In the genomic region with DNA sequence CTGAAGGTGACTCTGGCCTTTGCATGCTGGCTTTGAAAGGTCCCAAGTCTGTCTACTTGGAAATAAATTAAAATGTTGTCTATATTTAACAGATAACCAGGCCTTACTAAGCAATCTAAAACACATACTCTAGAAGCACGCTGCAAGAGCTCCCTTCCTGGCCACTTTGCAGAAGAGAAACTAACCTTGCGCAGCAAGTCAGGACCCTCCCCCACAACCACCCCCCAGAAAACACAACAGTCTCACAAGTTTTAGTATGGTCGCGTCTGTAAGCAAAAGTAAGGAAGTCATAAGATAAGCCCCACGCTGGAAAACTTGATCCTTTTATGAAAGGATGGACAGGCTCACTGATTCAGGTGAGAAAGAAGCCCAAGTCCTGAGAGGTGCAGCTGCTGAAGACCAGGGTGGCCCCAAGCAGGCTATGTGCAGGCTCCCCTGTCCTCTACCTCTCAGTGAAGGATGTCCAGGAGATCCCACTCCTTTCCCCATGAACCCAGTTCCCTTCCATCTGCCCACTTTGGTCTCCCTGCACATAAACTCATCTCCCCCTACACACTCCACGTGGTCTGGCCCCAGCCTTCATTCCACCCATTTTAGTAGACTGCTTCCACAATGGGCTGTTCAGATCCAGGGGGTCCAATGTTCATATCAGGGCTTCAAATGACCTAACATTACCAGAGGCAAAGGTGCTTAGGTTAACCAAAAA, we compare ENCODE assay signal across 16 cellular contexts. TPM values are rescaled to one million over a fixed set of nuclear protein-coding genes. Genes with fewer than 3 reads are reported as not detected.
DNase-seq lines count a peak whose midpoint lies in the region; ATAC-seq, FAIRE-seq and TF ChIP-seq lines count a peak whose summit lies in the region.
"Had no signal": no experiment of that assay in that cellular context is flagged by ENCODE, and none has a peak within 500 bp of the region (broad histone marks: within the 10 kb centered on the region; RNA-seq: fewer than 3 reads in every experiment).

No MANE protein-coding gene starts in this region.

- H2BK15ac ChIP-seq in IMR-90 (ENCODE audit: low read depth, low read length): no peak overlapping the region

- H2BK120ac ChIP-seq in IMR-90 (ENCODE audit: low read depth, low read length): 0 out of 2 replicates have a peak overlapping the region, but pooled peaks have one; percentile 3

- peaks cover 77% of the 10 kb centered on the region for H3K4me1 Mint-ChIP-seq in CD8-positive, alpha-beta T cell (ENCODE audit: low read depth)
- peaks cover 67% of the 10 kb centered on the region for H3K4me1 Mint-ChIP-seq in activated CD8-positive, alpha-beta T cell treated with anti-CD3 and anti-CD28 coated beads for 36 hours (ENCODE audit: low read depth)
- H3K4me1 Mint-ChIP-seq in naive thymus-derived CD8-positive, alpha-beta T cell: peaks cover 34 to 86% (median 70%) of the 10 kb centered on the region in 4 donors

- peak overlapping the region; percentile 58; the same call in 1 of the 2 replicates for H4K91ac ChIP-seq in IMR-90 (ENCODE audit: insufficient read depth, low read depth, low read length)

- no peaks in the 10 kb centered on the region for H3K27me3 Mint-ChIP-seq in CD8-positive, alpha-beta T cell (ENCODE audit: low read depth)
- H3K27me3 Mint-ChIP-seq in activated CD8-positive, alpha-beta T cell treated with anti-CD3 and anti-CD28 coated beads for 36 hours: no peaks in the 10 kb centered on the region
- H3K27me3 Mint-ChIP-seq in naive thymus-derived CD8-positive, alpha-beta T cell: no peaks in the 10 kb centered on the region
- H3K27me3 Mint-ChIP-seq: dendritic cell treated with granulocyte-macrophage colony-stimulating factor and Interleukin-4, amounts not matched to agents 40 ng/mL and 50 ng/mL, for 4 days had no signal

- no peak overlapping the region for H2AFZ ChIP-seq in IMR-90 (replicated peaks; ENCODE audit: low read length, poor library complexity)
- H2AFZ ChIP-seq: PC-9 had no signal

- 75% methylated on average over 1 of the region's 6 CpGs; no CpG with 5 or more reads in 1 of the 2 experiments for WGBS in IMR-90 (ENCODE audit: extremely low coverage in 2 of 2, insufficient read length in 1 of 2), 2 experiments

- dilution Hi-C loops in IMR-90 (cut with HindIII; ENCODE audit: low sequenced_read_pairs, unreplicated experiment): no loop called here

- no peak overlapping the region for H4K5ac ChIP-seq in IMR-90 (ENCODE audit: low read depth, low read length)

- no peaks in the 10 kb centered on the region for H3K36me3 ChIP-seq in CD8-positive, alpha-beta T cell (ENCODE audit: insufficient read depth, low read length)
- H3K36me3 ChIP-seq in IMR-90 (ENCODE audit: control insufficient read depth, insufficient read depth, low read length): no peaks in the 10 kb centered on the region
- H3K36me3 ChIP-seq: left lung had no signal

- H3K9me3 Mint-ChIP-seq in CD8-positive, alpha-beta T cell: no peaks in the 10 kb centered on the region
- no peaks in the 10 kb centered on the region for H3K9me3 Mint-ChIP-seq in activated CD8-positive, alpha-beta T cell treated with anti-CD3 and anti-CD28 coated beads for 36 hours
- no peaks in the 10 kb centered on the region for H3K9me3 Mint-ChIP-seq in naive thymus-derived CD8-positive, alpha-beta T cell
- H3K9me3 Mint-ChIP-seq: dendritic cell treated with granulocyte-macrophage colony-stimulating factor and Interleukin-4, amounts not matched to agents 40 ng/mL and 50 ng/mL, for 4 days had no signal

- H3K4me3 ChIP-seq in CD8-positive, alpha-beta T cell (ENCODE audit: low read depth, low read length): no peak overlapping the region
- H3K4me3 ChIP-seq in IMR-90 (ENCODE audit: insufficient read depth, low read depth, low read length): no peak overlapping the region
- H3K4me3 ChIP-seq: left lung, PC-9 had no signal

- H3K36me3 Mint-ChIP-seq in CD8-positive, alpha-beta T cell: no peaks in the 10 kb centered on the region
- H3K36me3 Mint-ChIP-seq in activated CD8-positive, alpha-beta T cell treated with anti-CD3 and anti-CD28 coated beads for 36 hours (ENCODE audit: low read depth): no peaks in the 10 kb centered on the region
- H3K36me3 Mint-ChIP-seq in naive thymus-derived CD8-positive, alpha-beta T cell: no peaks in the 10 kb centered on the region

- FAIRE-seq in D721Med (lab: Jason Lieb, UNC): no peak

- CTCF ChIA-PET in CD8-positive, alpha-beta T cell (lab: Charles Lee): interaction anchor here (1.0 to 5.1 kb wide), 2 partner anchors 13 to 23 kb away, joined by 3 to 61 read pairs; partner anchors contain the start of gene HIVEP3
- CTCF ChIA-PET in IMR-90 (lab: Yijun Ruan, JAX): no interaction called here
- CTCF ChIA-PET in activated CD8-positive, alpha-beta T cell treated with anti-CD3 and anti-CD28 coated beads for 36 hours (lab: Charles Lee): interaction anchor here (0.8 to 1.0 kb wide), 2 partner anchors 14 to 25 kb away, joined by 3 to 4 read pairs; no protein-coding TSS in a partner anchor

- no peak overlapping the region for H3K27ac ChIP-seq in CD8-positive, alpha-beta T cell (ENCODE audit: low read depth, low read length)
- H3K27ac ChIP-seq in IMR-90 (ENCODE audit: insufficient read depth, low read length): no peak overlapping the region
- H3K27ac ChIP-seq: PC-9 had no signal

- no peak overlapping the region; a peak in 1 of 4 replicates for H4K8ac ChIP-seq in IMR-90 (ENCODE audit: low read depth in 2 of 2, low read length in 2 of 2)

- no peak overlapping the region; the same call in 1 of the 2 replicates for H3K4me2 ChIP-seq in IMR-90 (ENCODE audit: low read depth, low read length)

- no peak for TF ChIP-seq CTCF in CD8-positive, alpha-beta T cell (IDR thresholded peaks at IDR 0.05)
- TF ChIP-seq CTCF in IMR-90 (conservative IDR thresholded peaks at IDR 0.05; ENCODE audit: low read depth, low read length) (no peak), D721Med (IDR thresholded peaks at IDR 0.05; ENCODE audit: insufficient read depth, missing control alignments) (no peak)
- TF ChIP-seq CTCF in activated CD8-positive, alpha-beta T cell treated with anti-CD3 and anti-CD28 coated beads for 36 hours (IDR thresholded peaks at IDR 0.05): no peak

- no peak for ATAC-seq in CD8-positive, alpha-beta T cell
- no peak for ATAC-seq in IMR-90 (ENCODE audit: low read depth)
- no peak for ATAC-seq in activated CD8-positive, alpha-beta T cell treated with anti-CD3 and anti-CD28 coated beads for 36 hours
- ATAC-seq in naive thymus-derived CD8-positive, alpha-beta T cell: no peak
- no peak for ATAC-seq in GM21390 (IDR thresholded peaks at IDR 0.05; ENCODE audit: unreplicated experiment)
- ATAC-seq in GM21619 (IDR thresholded peaks at IDR 0.05; ENCODE audit: unreplicated experiment): no peak
- ATAC-seq: left lung had no signal

- TF ChIP-seq RAD21 in IMR-90 (IDR thresholded peaks at IDR 0.05; ENCODE audit: low read length): no peak

- POLR2A ChIA-PET in CD8-positive, alpha-beta T cell (lab: Charles Lee): interaction anchor here (6.2 kb wide), 1 partner anchor 22 kb away, joined by 89 read pairs; the partner anchor contains the start of gene HIVEP3
- POLR2A ChIA-PET in IMR-90 (lab: Charles Lee; ENCODE audit: unreplicated experiment): interaction anchor here (0.7 kb wide), 1 partner anchor 198 kb away, joined by 3 read pairs; no protein-coding TSS in a partner anchor
- POLR2A ChIA-PET in activated CD8-positive, alpha-beta T cell treated with anti-CD3 and anti-CD28 coated beads for 36 hours (lab: Charles Lee): no interaction called here
- POLR2A ChIA-PET in naive thymus-derived CD8-positive, alpha-beta T cell (lab: Charles Lee): interaction anchor here (8.3 kb wide), 1 partner anchor 22 kb away, joined by 114 read pairs; the partner anchor contains the start of gene HIVEP3

- BruUV-seq in IMR-90 (replicated peaks; lab: Mats Ljungman, UMichigan): no TSS peak

- no peak for DNase-seq in CD8-positive, alpha-beta T cell
- no peak for DNase-seq in IMR-90
- no peak for DNase-seq in activated CD8-positive, alpha-beta T cell treated with anti-CD3 and anti-CD28 coated beads for 36 hours
- DNase-seq in naive thymus-derived CD8-positive, alpha-beta T cell: no peak
- no peak for DNase-seq in stimulated activated CD4-positive, alpha-beta T cell treated with anti-CD3 and anti-CD28 coated beads, Interleukin-2, amount 100 ng/mL, for 24 hours
- no peak for DNase-seq in D721Med (ENCODE audit: insufficient read length, low spot score)
- DNase-seq: activated CD4-positive, alpha-beta T cell treated with anti-CD3 and anti-CD28 coated beads for 1 hour; C1 segment of cervical spinal cord; hippocampal formation; left lung; NCI-H345; PC-9; stimulated activated CD4-positive, alpha-beta T cell treated with anti-CD3 and anti-CD28 coated beads, Interleukin-1b, Interleukin-23, amount 100 ng/mL, for 48 hours had no signal

- peak overlapping the region; percentile 51; the same call in 1 of the 2 replicates for H3K14ac ChIP-seq in IMR-90 (replicated peaks; ENCODE audit: low read depth, low read length)

- H3K9me1 ChIP-seq in IMR-90 (ENCODE audit: insufficient read depth, low read length): peaks cover 18% of the 10 kb centered on the region

- peak overlapping the region; percentile 52; the same call in 1 of the 2 replicates for H2AK5ac ChIP-seq in IMR-90 (ENCODE audit: low read depth, low read length)

- H3K27me3 ChIP-seq in CD8-positive, alpha-beta T cell (ENCODE audit: insufficient read depth, low read length): no peaks in the 10 kb centered on the region
- no peaks in the 10 kb centered on the region for H3K27me3 ChIP-seq in IMR-90 (ENCODE audit: control insufficient read depth, insufficient read depth, low read length)
- H3K27me3 ChIP-seq: left lung had no signal

- H3K4me3 Mint-ChIP-seq in CD8-positive, alpha-beta T cell: no peak overlapping the region
- no peak overlapping the region for H3K4me3 Mint-ChIP-seq in activated CD8-positive, alpha-beta T cell treated with anti-CD3 and anti-CD28 coated beads for 36 hours
- peak overlapping the region in 2 of 10 donors; percentile 20 to 60 for H3K4me3 Mint-ChIP-seq in naive thymus-derived CD8-positive, alpha-beta T cell
- H3K4me3 Mint-ChIP-seq: dendritic cell treated with granulocyte-macrophage colony-stimulating factor and Interleukin-4, amounts not matched to agents 40 ng/mL and 50 ng/mL, for 4 days had no signal

- in situ Hi-C loops in IMR-90 (cut with MboI; ENCODE audit: low sequenced_read_pairs): no loop called here

- intact Hi-C loops in CD8-positive, alpha-beta T cell (cut with DNase I, micrococcal nuclease): loop anchor here (5.0 to 10.0 kb wide), 6 partner anchors 83 to 530 kb away; partner anchors contain the start of genes FOXJ3 (in 1 of the 2) and FOXO6 (in 1 of the 2)
- intact Hi-C loops in IMR-90 (cut with micrococcal nuclease): no loop called here
- intact Hi-C loops in activated CD8-positive, alpha-beta T cell treated with anti-CD3 and anti-CD28 coated beads for 36 hours (cut with micrococcal nuclease): no loop called here

- H2BK20ac ChIP-seq in IMR-90 (ENCODE audit: low read depth, low read length): peak overlapping the region; percentile 6; the same call in 1 of the 2 replicates

- no peak overlapping the region for H2AK9ac ChIP-seq in IMR-90 (replicated peaks; ENCODE audit: low read depth, low read length, poor library complexity)

- no peak overlapping the region for H3K56ac ChIP-seq in IMR-90 (ENCODE audit: extremely low read depth, insufficient read depth, low read length)

- H3K4ac ChIP-seq in IMR-90 (ENCODE audit: low read depth, low read length): no peak overlapping the region

- no peak overlapping the region for H2BK5ac ChIP-seq in IMR-90 (ENCODE audit: low read depth, low read length, poor library complexity, severe bottlenecking)

- peak overlapping the region; percentile 35 for H3K27ac Mint-ChIP-seq in CD8-positive, alpha-beta T cell
- peak overlapping the region; percentile 9 for H3K27ac Mint-ChIP-seq in activated CD8-positive, alpha-beta T cell treated with anti-CD3 and anti-CD28 coated beads for 36 hours
- H3K27ac Mint-ChIP-seq in naive thymus-derived CD8-positive, alpha-beta T cell: peak overlapping the region in 8 of 10 donors; percentile 22 to 89 (median 65)
- H3K27ac Mint-ChIP-seq: dendritic cell treated with granulocyte-macrophage colony-stimulating factor and Interleukin-4, amounts not matched to agents 40 ng/mL and 50 ng/mL, for 4 days had no signal

- peaks cover 57% of the 10 kb centered on the region for H3K4me1 ChIP-seq in CD8-positive, alpha-beta T cell (ENCODE audit: insufficient read depth, low read length)
- peaks cover 14% of the 10 kb centered on the region for H3K4me1 ChIP-seq in IMR-90 (ENCODE audit: control insufficient read depth, insufficient read depth, low read length)

- H3K18ac ChIP-seq in IMR-90 (ENCODE audit: low read depth, low read length): no peak overlapping the region

- H4K20me1 ChIP-seq in IMR-90 (ENCODE audit: insufficient read depth, low read length): no peaks in the 10 kb centered on the region

- H3K23ac ChIP-seq in IMR-90 (ENCODE audit: low read depth, low read length): peak overlapping the region; percentile 48; the same call in 1 of the 2 replicates

- H3K79me1 ChIP-seq in IMR-90 (ENCODE audit: low read depth in 1 of 2, low read length in 2 of 2): peaks cover 0 to 6% of the 10 kb centered on the region in 2 experiments; a peak in 2 of 4 replicates

- no peak for TF ChIP-seq POLR2A in IMR-90 (IDR thresholded peaks at IDR 0.05; ENCODE audit: low read depth, low read length)

- H3K9ac ChIP-seq in IMR-90 (ENCODE audit: low read depth, low read length): no peak overlapping the region

- H3K9me3 ChIP-seq in CD8-positive, alpha-beta T cell (ENCODE audit: low read length): no peaks in the 10 kb centered on the region
- no peaks in the 10 kb centered on the region for H3K9me3 ChIP-seq in IMR-90 (ENCODE audit: control insufficient read depth, insufficient read depth, low read length)
- H3K9me3 ChIP-seq: left lung had no signal

RNA-seq across cellular contexts. Expression of gene HIVEP3, which starts 23.8 kb away (rescaled TPM):
- 1 to 10 TPM; 5.0 TPM for total RNA-seq in CD8-positive, alpha-beta T cell
- total RNA-seq in IMR-90 (2012; rRNA removed): 1.1 and 1.4 TPM in 2 replicates
- polyA plus RNA-seq in IMR-90 (2012; rRNA removed): 3.6 and 4.0 TPM in 2 replicates
- polyA plus RNA-seq in IMR-90 (2012; cell fraction: cytosol; rRNA removed): 2.5 and 2.7 TPM in 2 replicates
- polyA plus RNA-seq in IMR-90 (2012; cell fraction: nucleus; rRNA removed; ENCODE audit: low replicate concordance): 2.1 and 3.1 TPM in 2 replicates
- total RNA-seq in activated CD8-positive, alpha-beta T cell treated with anti-CD3 and anti-CD28 coated beads for 36 hours: 10 to 100 TPM; 18.6 to 20.4 TPM
- total RNA-seq in naive thymus-derived CD8-positive, alpha-beta T cell: 1 to 10 TPM; 6.3 TPM
- 1 to 10 TPM; 5.5 to 9.8 (median 5.8) TPM for polyA plus RNA-seq in naive thymus-derived CD8-positive, alpha-beta T cell

Comparison
In these comparisons a context has a peak if more than half of its experiments do, and no peak if none do; other contexts are left out.
1. H3K27ac Mint-ChIP-seq: peak in every context shown above with its lines; median percentile 65 in naive thymus-derived CD8-positive, alpha-beta T cell; 35 in CD8-positive, alpha-beta T cell; 9 in activated CD8-positive, alpha-beta T cell treated with anti-CD3 and anti-CD28 coated beads for 36 hours.
2. intact Hi-C loops: an anchor here in CD8-positive, alpha-beta T cell (5.0 to 10.0 kb wide); none called in IMR-90 and activated CD8-positive, alpha-beta T cell treated with anti-CD3 and anti-CD28 coated beads for 36 hours.